15 cellular contexts compared by ENCODE assay signal in genomic region chr2:229974271-229974670, GRCh38. TPM values are rescaled to one million over a fixed set of nuclear protein-coding genes. Genes with fewer than 3 reads are reported as not detected.
DNase-seq lines count a peak whose midpoint lies in the region; ATAC-seq, FAIRE-seq and TF ChIP-seq lines count a peak whose summit lies in the region.
"Had no signal": no experiment of that assay in that cellular context is flagged by ENCODE, and none has a peak within 500 bp of the region (broad histone marks: within the 10 kb centered on the region; RNA-seq: fewer than 3 reads in every experiment).

No MANE protein-coding gene starts in this region.

- H3K4me1 ChIP-seq in ACC112 (ENCODE audit: control insufficient read depth, insufficient read depth, low read length, unreplicated experiment): peaks cover 10% of the 10 kb centered on the region
- no peaks in the 10 kb centered on the region for H3K4me1 ChIP-seq in left lung
- H3K4me1 ChIP-seq: BLaER1, spleen had no signal

- H3K9me3 ChIP-seq in left lung: no peaks in the 10 kb centered on the region
- H3K9me3 ChIP-seq: BLaER1, spleen had no signal

- H3K27ac ChIP-seq in ACC112 (ENCODE audit: low read depth, low read length) (no peak overlapping the region), left lung (no peak overlapping the region)
- H3K27ac ChIP-seq: BLaER1, spleen had no signal

- no peak overlapping the region for H3K4me3 Mint-ChIP-seq in naive thymus-derived CD8-positive, alpha-beta T cell
- H3K4me3 Mint-ChIP-seq: activated naive CD8-positive, alpha-beta T cell treated with anti-CD3 and anti-CD28 coated beads, Interleukin-2, amount 50 U/mL, for 24 hours; stimulated activated effector memory CD8-positive, alpha-beta T cell treated with anti-CD3 and anti-CD28 coated beads, Interleukin-12 subunit alpha, Interleukin-12 subunit beta, amount 100 ng/mL, for 72 hours had no signal

- TF ChIP-seq CTCF in left lung (IDR thresholded peaks at IDR 0.05): no peak

- DNase-seq in HTR-8/SVneo (ENCODE audit: insufficient read length, low spot score): peak; percentile 10
- peak; percentile 20 for DNase-seq in dedifferentiated amniotic fluid mesenchymal stem cell (ENCODE audit: extremely low spot score)
- DNase-seq in left lung: no peak
- no peak for DNase-seq in activated gamma-delta T cell (lab: John Stamatoyannopoulos, UW)
- DNase-seq in NCI-H146 treated with DMSO at 0.1 percent for 48 hours (lab: John Stamatoyannopoulos, UW; ENCODE audit: unreplicated experiment): no peak
- no peak for DNase-seq in activated CD4-positive, CD25-positive, alpha-beta regulatory T cell treated with anti-CD3 and anti-CD28 coated beads, Interleukin-2, amount 50 U/mL, for 72 hours
- no peak for DNase-seq in naive thymus-derived CD8-positive, alpha-beta T cell
- DNase-seq: activated CD4-positive, alpha-beta T cell treated with anti-CD3 and anti-CD28 coated beads, Interleukin-2, amount 50 U/mL, for 4 hours; activated naive CD8-positive, alpha-beta T cell treated with anti-CD3 and anti-CD28 coated beads, Interleukin-2, amount 50 U/mL, for 24 hours; midbrain; spleen had no signal

- POLR2A ChIA-PET in naive thymus-derived CD8-positive, alpha-beta T cell (lab: Charles Lee): interaction anchor here (0.6 kb wide), 1 partner anchor 31 kb away, joined by 4 read pairs; no protein-coding TSS in a partner anchor

- no peaks in the 10 kb centered on the region for H3K27me3 Mint-ChIP-seq in naive thymus-derived CD8-positive, alpha-beta T cell
- H3K27me3 Mint-ChIP-seq: activated naive CD8-positive, alpha-beta T cell treated with anti-CD3 and anti-CD28 coated beads, Interleukin-2, amount 50 U/mL, for 24 hours had no signal

- no peak for FAIRE-seq in HTR-8/SVneo (lab: Jason Lieb, UNC)

- no peaks in the 10 kb centered on the region for H3K4me1 Mint-ChIP-seq in naive thymus-derived CD8-positive, alpha-beta T cell
- H3K4me1 Mint-ChIP-seq: activated naive CD8-positive, alpha-beta T cell treated with anti-CD3 and anti-CD28 coated beads, Interleukin-2, amount 50 U/mL, for 24 hours; stimulated activated effector memory CD8-positive, alpha-beta T cell treated with anti-CD3 and anti-CD28 coated beads, Interleukin-12 subunit alpha, Interleukin-12 subunit beta, amount 100 ng/mL, for 72 hours had no signal

- H3K36me3 ChIP-seq in ACC112 (ENCODE audit: insufficient read depth, low read length) (no peaks in the 10 kb centered on the region), left lung (no peaks in the 10 kb centered on the region)
- H3K36me3 ChIP-seq: spleen had no signal

- peak overlapping the region in 1 of 10 donors; percentile 47 for H3K27ac Mint-ChIP-seq in naive thymus-derived CD8-positive, alpha-beta T cell
- H3K27ac Mint-ChIP-seq: activated naive CD8-positive, alpha-beta T cell treated with anti-CD3 and anti-CD28 coated beads, Interleukin-2, amount 50 U/mL, for 24 hours; stimulated activated effector memory CD8-positive, alpha-beta T cell treated with anti-CD3 and anti-CD28 coated beads, Interleukin-12 subunit alpha, Interleukin-12 subunit beta, amount 100 ng/mL, for 72 hours had no signal

- ATAC-seq in left lung: peak; percentile 38
- ATAC-seq in naive thymus-derived CD8-positive, alpha-beta T cell: no peak
- ATAC-seq: activated naive CD8-positive, alpha-beta T cell treated with anti-CD3 and anti-CD28 coated beads, Interleukin-2, amount 50 U/mL, for 24 hours; esophagus mucosa; stimulated activated effector memory CD8-positive, alpha-beta T cell treated with anti-CD3 and anti-CD28 coated beads, Interleukin-12 subunit alpha, Interleukin-12 subunit beta, amount 100 ng/mL, for 72 hours had no signal

- H3K79me2 ChIP-seq in ACC112 (ENCODE audit: control insufficient read depth, insufficient read depth, low read length, unreplicated experiment): no peaks in the 10 kb centered on the region

- H3K4me3 ChIP-seq in ACC112 (ENCODE audit: low read depth, low read length) (no peak overlapping the region), left lung (no peak overlapping the region)
- H3K4me3 ChIP-seq: BLaER1, spleen had no signal

- peak overlapping the region; percentile 9 for H2AFZ ChIP-seq in ACC112 (ENCODE audit: low read length, unreplicated experiment)

- no peaks in the 10 kb centered on the region for H3K9me3 Mint-ChIP-seq in naive thymus-derived CD8-positive, alpha-beta T cell
- H3K9me3 Mint-ChIP-seq: activated naive CD8-positive, alpha-beta T cell treated with anti-CD3 and anti-CD28 coated beads, Interleukin-2, amount 50 U/mL, for 24 hours; stimulated activated effector memory CD8-positive, alpha-beta T cell treated with anti-CD3 and anti-CD28 coated beads, Interleukin-12 subunit alpha, Interleukin-12 subunit beta, amount 100 ng/mL, for 72 hours had no signal

- intact Hi-C loops in left lung (cut with DNase I): no loop called here

- H3K36me3 Mint-ChIP-seq in naive thymus-derived CD8-positive, alpha-beta T cell: peaks cover 0 to 11% (median 2%) of the 10 kb centered on the region in 3 donors
- H3K36me3 Mint-ChIP-seq: stimulated activated effector memory CD8-positive, alpha-beta T cell treated with anti-CD3 and anti-CD28 coated beads, Interleukin-12 subunit alpha, Interleukin-12 subunit beta, amount 100 ng/mL, for 72 hours had no signal

- no peaks in the 10 kb centered on the region for H3K27me3 ChIP-seq in ACC112 (ENCODE audit: insufficient read depth, low read length)
- no peaks in the 10 kb centered on the region for H3K27me3 ChIP-seq in left lung
- H3K27me3 ChIP-seq: BLaER1, spleen had no signal

RNA-seq across cellular contexts. Expression of gene FBXO36, which starts 52.0 kb away (rescaled TPM):
- total RNA-seq in left lung: 1 to 10 TPM; 2.0 to 2.4 TPM
- total RNA-seq in naive thymus-derived CD8-positive, alpha-beta T cell: 1 to 10 TPM; 1.2 to 1.5 TPM
- 1 to 10 TPM in 2 of 3 donors, under 1 TPM in 1; 0.32 to 1.5 (median 1.4) TPM for polyA plus RNA-seq in naive thymus-derived CD8-positive, alpha-beta T cell

RNA-seq across cellular contexts. Expression of gene TRIP12, which starts 52.5 kb away (rescaled TPM):
- 100 to 1,000 TPM; 203 to 234 TPM for total RNA-seq in left lung
- total RNA-seq in naive thymus-derived CD8-positive, alpha-beta T cell: 100 to 1,000 TPM; 215 to 221 TPM
- polyA plus RNA-seq in naive thymus-derived CD8-positive, alpha-beta T cell: 10 to 100 TPM; 32.2 to 45.2 (median 41.2) TPM

Comparison
In these comparisons a context has a peak if more than half of its experiments do, and no peak if none do; other contexts are left out.
1. DNase-seq: peak in HTR-8/SVneo (single experiment) and dedifferentiated amniotic fluid mesenchymal stem cell (single experiment); none in left lung (0 of 2), activated gamma-delta T cell (single experiment), NCI-H146 treated with DMSO at 0.1 percent for 48 hours (single experiment), activated CD4-positive, CD25-positive, alpha-beta regulatory T cell treated with anti-CD3 and anti-CD28 coated beads, Interleukin-2, amount 50 U/mL, for 72 hours (single experiment) and naive thymus-derived CD8-positive, alpha-beta T cell (0 of 10).